In the genomic region with DNA sequence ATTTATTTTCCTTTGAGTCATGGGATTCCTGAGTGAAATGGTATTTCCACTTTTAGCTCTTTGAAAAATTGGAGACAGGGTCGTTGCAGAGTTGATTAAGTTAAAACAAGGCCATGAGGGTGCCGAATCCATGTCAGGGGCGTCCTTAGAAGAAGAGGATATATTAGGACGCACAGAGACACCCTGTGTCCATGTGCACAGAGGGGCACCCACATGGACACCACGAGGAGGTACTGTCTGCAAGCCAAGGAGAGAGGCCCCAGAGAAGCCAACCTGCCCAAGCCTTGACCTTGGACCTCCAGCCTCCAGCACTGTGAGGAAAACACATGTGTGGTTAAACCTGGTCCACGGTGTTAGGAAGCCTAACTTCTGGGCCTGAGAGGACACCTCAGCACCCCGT, we compare ENCODE assay signal across 1 cellular context.
A peak's percentile ranks its signal among the peaks of the same experiment; 100 is the strongest.
TF ChIP-seq lines count a peak whose summit lies in the region.

No MANE protein-coding gene starts in this region.

TF ChIP-seq in HepG2, 621 proteins besides CTCF, POLR2A, EP300 and RAD21:
- peak; percentile 85 for TF ChIP-seq MNT (IDR thresholded peaks at IDR 0.05)
- TF ChIP-seq, protein P1, sequence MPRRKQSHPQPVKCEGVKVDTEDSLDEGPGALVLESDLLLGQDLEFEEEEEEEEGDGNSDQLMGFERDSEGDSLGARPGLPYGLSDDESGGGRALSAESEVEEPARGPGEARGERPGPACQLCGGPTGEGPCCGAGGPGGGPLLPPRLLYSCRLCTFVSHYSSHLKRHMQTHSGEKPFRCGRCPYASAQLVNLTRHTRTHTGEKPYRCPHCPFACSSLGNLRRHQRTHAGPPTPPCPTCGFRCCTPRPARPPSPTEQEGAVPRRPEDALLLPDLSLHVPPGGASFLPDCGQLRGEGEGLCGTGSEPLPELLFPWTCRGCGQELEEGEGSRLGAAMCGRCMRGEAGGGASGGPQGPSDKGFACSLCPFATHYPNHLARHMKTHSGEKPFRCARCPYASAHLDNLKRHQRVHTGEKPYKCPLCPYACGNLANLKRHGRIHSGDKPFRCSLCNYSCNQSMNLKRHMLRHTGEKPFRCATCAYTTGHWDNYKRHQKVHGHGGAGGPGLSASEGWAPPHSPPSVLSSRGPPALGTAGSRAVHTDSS (CRISPR knock-in tag; conservative IDR thresholded peaks at IDR 0.05): no peak
- TF ChIP-seq HNRNPLL (IDR thresholded peaks at IDR 0.05; ENCODE audit: low read depth, low read length, poor library complexity, severe bottlenecking): no peak
- TF ChIP-seq SNAPC2 (CRISPR knock-in tag; IDR thresholded peaks at IDR 0.05): no peak
